ENCODE assay signal across 8 cellular contexts in the genomic region with DNA sequence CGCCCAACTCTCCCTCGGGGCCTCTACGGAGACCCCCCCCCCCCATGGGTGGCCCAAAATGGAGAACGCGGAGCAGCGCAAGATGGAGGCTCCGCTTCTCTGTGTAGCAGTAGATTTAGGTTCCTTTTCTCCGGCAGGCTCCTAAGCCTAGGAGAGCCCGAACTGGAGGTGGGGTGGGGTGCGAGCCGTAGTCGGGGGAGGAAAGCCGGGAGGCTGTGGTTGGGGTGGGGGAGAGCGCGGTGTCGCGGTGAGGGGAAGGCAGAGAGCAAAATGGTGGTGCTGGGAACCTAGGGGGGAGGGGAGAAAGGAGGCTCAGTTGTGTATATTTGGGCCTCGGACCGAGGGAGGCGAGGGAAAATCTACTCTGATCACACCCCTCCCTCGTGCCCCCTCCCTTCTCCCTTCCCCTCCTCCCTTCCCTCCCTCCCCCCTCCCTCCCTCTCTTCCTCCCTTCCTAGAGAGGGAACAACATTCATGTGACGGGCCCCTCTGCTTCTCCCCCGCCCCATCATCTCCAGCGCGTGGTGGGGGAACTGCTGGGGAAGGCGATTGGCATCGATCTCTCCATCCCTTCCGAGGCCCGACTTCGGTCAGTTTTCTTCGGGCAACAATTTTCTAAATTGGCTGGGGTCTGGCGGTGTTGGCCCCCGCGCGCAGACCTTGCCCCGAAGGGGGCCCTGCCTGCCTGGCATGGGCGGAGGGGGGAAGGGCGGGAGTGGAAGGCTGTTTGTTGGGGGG. TPM values are rescaled to one million over a fixed set of nuclear protein-coding genes. Genes with fewer than 3 reads are reported as not detected.
DNase-seq lines count a peak whose midpoint lies in the region; ATAC-seq and TF ChIP-seq lines count a peak whose summit lies in the region.

A gene (plus strand): TSS at position 439 of the 738 bp plus-strand sequence. CDS start 60,922 bp downstream, outside the sequence.

- intact Hi-C loops in right cardiac atrium (cut with DNase I), result no loop called here
- intact Hi-C loops in prostate gland (cut with DNase I), result loop anchor here (5.0 kb wide), 1 partner anchor 56 kb away; no protein-coding TSS in a partner anchor

- H3K36me3 ChIP-seq in prostate gland, result no peaks in the 10 kb centered on the region

- no peaks in the 10 kb centered on the region for H3K4me1 ChIP-seq in right cardiac atrium (ENCODE audit: control insufficient read depth, insufficient read depth, low read length)
- no peaks in the 10 kb centered on the region for H3K4me1 ChIP-seq in prostate gland (replicated peaks)

- TF ChIP-seq CTCF in prostate gland (IDR thresholded peaks at IDR 0.05), result no peak

- peak within 1 kb of the TSS; percentile 99 for H3K27ac ChIP-seq in right cardiac atrium (ENCODE audit: low read length)
- peak within 1 kb of the TSS; percentile 98 to 99 for H3K27ac ChIP-seq in prostate gland

- H3K4me3 ChIP-seq in right cardiac atrium (ENCODE audit: low read length) (peak within 1 kb of the TSS; percentile 94), prostate gland (peak within 1 kb of the TSS; percentile 49 to 57)

- 0% methylated on average over 38 of the region's 38 CpGs for WGBS in right cardiac atrium
- WGBS in prostate gland, result 0% methylated on average over 18 of the region's 38 CpGs

- H3K9me3 ChIP-seq in right cardiac atrium (ENCODE audit: control insufficient read depth, low read length), result no peaks in the 10 kb centered on the region
- H3K9me3 ChIP-seq in prostate gland, result no peaks in the 10 kb centered on the region

- TF ChIP-seq POLR2A in GM19193 (IDR thresholded peaks at IDR 0.05; ENCODE audit: extremely low read depth, insufficient read depth, insufficient read length) (peak; percentile 44), prostate gland (IDR thresholded peaks at IDR 0.05) (peak; percentile 53)

- no peaks in the 10 kb centered on the region for H3K27me3 ChIP-seq in right cardiac atrium (ENCODE audit: control insufficient read depth, insufficient read depth)
- no peaks in the 10 kb centered on the region for H3K27me3 ChIP-seq in prostate gland (replicated peaks; ENCODE audit: insufficient read depth)

- peak; percentile 68 to 73 for ATAC-seq in right cardiac atrium
- ATAC-seq in GM18511 (IDR thresholded peaks at IDR 0.05; ENCODE audit: unreplicated experiment), result no peak
- no peak for ATAC-seq in HG03571 (IDR thresholded peaks at IDR 0.05; ENCODE audit: unreplicated experiment)

- DNase-seq in NCI-H2107 (lab: John Stamatoyannopoulos, UW) (peak; percentile 83), T1000 (lab: John Stamatoyannopoulos, UW) (peak; percentile 20), astrocyte of the hippocampus (ENCODE audit: low read depth, low spot score) (peak; percentile 88), right cardiac atrium (peak; percentile 71 to 87 (median 87)), prostate gland (ENCODE audit: low spot score) (peak; percentile 77)

RNA-seq across cellular contexts. Expression of the gene that starts here (rescaled TPM):
- total RNA-seq in right cardiac atrium, result 10 to 100 TPM; 37.5 to 43.4 (median 40.6) TPM
- 11.9 TPM for polyA plus RNA-seq in right cardiac atrium
- total RNA-seq in prostate gland, result 10 to 100 TPM; 32.6 to 51.2 TPM

Comparison
In these comparisons a context has a peak if more than half of its experiments do, and no peak if none do; other contexts are left out.
1. DNase-seq: peak in every context shown above with its lines; median percentile 88 in astrocyte of the hippocampus; 87 in right cardiac atrium; 83 in NCI-H2107; 77 in prostate gland; 20 in T1000.
2. ATAC-seq: peak in right cardiac atrium (2 of 2); none in GM18511 (single experiment) and HG03571 (single experiment).